11 cellular contexts compared by ENCODE assay signal in genomic region chr19:39557791-39558622, GRCh38. TPM values are rescaled to one million over a fixed set of nuclear protein-coding genes. Genes with fewer than 3 reads are reported as not detected.
A peak's percentile ranks its signal among the peaks of the same experiment; 100 is the strongest.
DNase-seq lines count a peak whose midpoint lies in the region; ATAC-seq and TF ChIP-seq lines count a peak whose summit lies in the region.
"Had no signal": no experiment of that assay in that cellular context is flagged by ENCODE, and none has a peak within 500 bp of the region (broad histone marks: within the 10 kb centered on the region; RNA-seq: fewer than 3 reads in every experiment).

No MANE protein-coding gene starts in this region.

- no peak overlapping the region for H3K4me3 Mint-ChIP-seq in endothelial cell (ENCODE audit: unreplicated experiment)

- no peaks in the 10 kb centered on the region for H3K36me3 Mint-ChIP-seq in endothelial cell (ENCODE audit: low read depth, unreplicated experiment)

- H3K27ac Mint-ChIP-seq in endothelial cell (ENCODE audit: unreplicated experiment): no peak overlapping the region

- DNase-seq in DMS53 (lab: John Stamatoyannopoulos, UW): peak; percentile 95
- DNase-seq in H4 (ENCODE audit: low spot score): peak; percentile 26
- DNase-seq in SHP77 (lab: John Stamatoyannopoulos, UW): peak; percentile 48 to 52
- no peak for DNase-seq in left lobe of liver (ENCODE audit: low spot score)
- no peak for DNase-seq in endothelial cell (ENCODE audit: low spot score)
- no peak for DNase-seq in NK-92 treated with Interleukin-12 subunit alpha and Interleukin-12 subunit beta, amount 100 ng/mL, for 24 hours (lab: John Stamatoyannopoulos, UW)
- DNase-seq in D341Med (ENCODE audit: low spot score): no peak
- DNase-seq: GOT3, tibial artery had no signal

- H3K9me3 Mint-ChIP-seq in endothelial cell (ENCODE audit: unreplicated experiment): no peaks in the 10 kb centered on the region

- H3K4me1 Mint-ChIP-seq in endothelial cell (ENCODE audit: unreplicated experiment): no peaks in the 10 kb centered on the region

- no peaks in the 10 kb centered on the region for H3K27me3 Mint-ChIP-seq in endothelial cell (ENCODE audit: unreplicated experiment)

- no peak for TF ChIP-seq CTCF in endothelial cell (IDR thresholded peaks at IDR 0.05; ENCODE audit: unreplicated experiment)

- ATAC-seq in left lobe of liver (peak; percentile 90), GM18517 (IDR thresholded peaks at IDR 0.05; ENCODE audit: unreplicated experiment) (no peak)

RNA-seq across cellular contexts. Expression of gene EID2, which starts 18.0 kb away (rescaled TPM):
- 10.8 and 11.5 TPM in 2 replicates for total RNA-seq in H4 (2014; rRNA removed; shearing (Covaris generic))
- total RNA-seq in left lobe of liver (6.6 TPM), endothelial cell (ENCODE audit: unreplicated experiment) (19.6 TPM)

RNA-seq across cellular contexts. Expression of gene EID2B, which starts 25.4 kb away (rescaled TPM):
- total RNA-seq in H4 (2014; rRNA removed; shearing (Covaris generic)): 3.2 and 3.3 TPM in 2 replicates
- total RNA-seq in left lobe of liver (0.43 TPM), endothelial cell (ENCODE audit: unreplicated experiment) (3.2 TPM)

RNA-seq across cellular contexts. Expression of gene SELENOV, which starts 43.1 kb away (rescaled TPM):
- not detected in 2 replicates for total RNA-seq in H4 (2014; rRNA removed; shearing (Covaris generic))
- total RNA-seq in left lobe of liver: not detected
- 2.9 TPM for total RNA-seq in endothelial cell (ENCODE audit: unreplicated experiment)
- total RNA-seq: lung microvascular endothelial cell had no signal

RNA-seq across cellular contexts. Expression of gene LGALS13, which starts 44.3 kb away (rescaled TPM):
- not detected in 2 replicates for total RNA-seq in H4 (2014; rRNA removed; shearing (Covaris generic))
- total RNA-seq in left lobe of liver: not detected
- total RNA-seq in endothelial cell (ENCODE audit: unreplicated experiment): not detected
- total RNA-seq: lung microvascular endothelial cell had no signal

RNA-seq across cellular contexts. Expression of gene DLL3, which starts 59.3 kb away (rescaled TPM):
- 2.0 and 2.2 TPM in 2 replicates for total RNA-seq in H4 (2014; rRNA removed; shearing (Covaris generic))
- not detected for total RNA-seq in left lobe of liver
- 42.7 TPM for total RNA-seq in endothelial cell (ENCODE audit: unreplicated experiment)

Comparison
In these comparisons a context has a peak if more than half of its experiments do, and no peak if none do; other contexts are left out.
1. DNase-seq: peak in DMS53 (single experiment), H4 (single experiment) and SHP77 (2 of 2); none in left lobe of liver (single experiment), endothelial cell (single experiment), NK-92 treated with Interleukin-12 subunit alpha and Interleukin-12 subunit beta, amount 100 ng/mL, for 24 hours (single experiment) and D341Med (single experiment).